Comparison of ENCODE assay signal across 12 cellular contexts in genomic region chr3:126258670-126259069, GRCh38.
A peak's percentile ranks its signal among the peaks of the same experiment; 100 is the strongest.
DNase-seq lines count a peak whose midpoint lies in the region; ATAC-seq lines count a peak whose summit lies in the region.
"Had no signal": no experiment of that assay in that cellular context is flagged by ENCODE, and none has a peak within 500 bp of the region (broad histone marks: within the 10 kb centered on the region; RNA-seq: fewer than 3 reads in every experiment).

No MANE protein-coding gene starts in this region.

- peak; percentile 85 for DNase-seq in NK-92 treated with Interleukin-12 subunit alpha and Interleukin-12 subunit beta, amount 100 ng/mL, for 24 hours (lab: John Stamatoyannopoulos, UW)
- no peak for DNase-seq in NK-92 (lab: John Stamatoyannopoulos, UW; ENCODE audit: unreplicated experiment)
- peak; percentile 69 for DNase-seq in M059J (ENCODE audit: low read depth)
- peak; percentile 58 for DNase-seq in SIG-M5 treated with dmso at 0.1 percent for 504 hours (lab: John Stamatoyannopoulos, UW; ENCODE audit: unreplicated experiment)
- DNase-seq in sciatic nerve (ENCODE audit: low spot score): peak; percentile 34
- no peak for DNase-seq in effector CD8-positive, alpha-beta T cell (lab: John Stamatoyannopoulos, UW)
- DNase-seq in activated CD4-positive, CD25-positive, alpha-beta regulatory T cell treated with anti-CD3 and anti-CD28 coated beads, Interleukin-2, amount 50 U/mL, for 72 hours: no peak
- no peak for DNase-seq in cerebellar cortex (ENCODE audit: low spot score)
- DNase-seq: 8988T; CD8-positive, alpha-beta memory T cell; NCI-H2171; small intestine had no signal

- intact Hi-C loops in sciatic nerve (cut with DNase I): loop anchor here (5.0 kb wide), 1 partner anchor 134 kb away; the partner anchor contains the start of gene CFAP100

- ATAC-seq in sciatic nerve: no peak

Comparison
In these comparisons a context has a peak if more than half of its experiments do, and no peak if none do; other contexts are left out.
1. DNase-seq: peak in NK-92 treated with Interleukin-12 subunit alpha and Interleukin-12 subunit beta, amount 100 ng/mL, for 24 hours (single experiment), M059J (single experiment), SIG-M5 treated with dmso at 0.1 percent for 504 hours (single experiment) and sciatic nerve (single experiment); none in NK-92 (single experiment), effector CD8-positive, alpha-beta T cell (single experiment), activated CD4-positive, CD25-positive, alpha-beta regulatory T cell treated with anti-CD3 and anti-CD28 coated beads, Interleukin-2, amount 50 U/mL, for 72 hours (single experiment) and cerebellar cortex (single experiment).